Comparison of ENCODE assay signal across 29 cellular contexts in the genomic region with DNA sequence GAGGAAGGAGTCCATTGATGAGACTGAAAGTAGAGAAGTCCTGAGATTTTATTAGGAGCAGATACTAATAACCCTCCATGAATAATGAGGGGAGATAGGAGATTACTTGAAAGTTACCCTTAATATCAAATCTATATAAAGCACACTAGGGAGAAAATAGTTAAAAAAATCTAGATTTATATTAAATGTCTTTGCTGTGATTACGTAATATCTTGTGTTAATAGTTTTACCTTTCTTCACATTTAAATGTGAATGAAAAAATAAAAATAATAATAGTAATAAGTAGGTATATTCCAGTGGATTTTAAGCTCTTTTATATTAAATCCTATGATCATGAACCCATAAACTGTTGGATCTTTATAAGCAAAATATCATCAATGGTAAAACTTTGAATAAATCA.
"Had no signal": no experiment of that assay in that cellular context is flagged by ENCODE, and none has a peak within 500 bp of the region (broad histone marks: within the 10 kb centered on the region; RNA-seq: fewer than 3 reads in every experiment).

No MANE protein-coding gene starts in this region.

- DNase-seq: naive thymus-derived CD4-positive, alpha-beta T cell; natural killer cell; occipital lobe; ovary; posterior cingulate gyrus; psoas muscle; right cardiac atrium; spleen; stimulated activated CD4-positive, alpha-beta T cell treated with anti-CD3 and anti-CD28 coated beads, Interleukin-12 subunit alpha, Interleukin-12 subunit beta, amount 100 ng/mL, for 4 hours; stimulated activated CD4-positive, alpha-beta T cell treated with anti-CD3 and anti-CD28 coated beads, Interleukin-1b, Interleukin-23, amount 100 ng/mL, for 48 hours; stimulated activated CD4-positive, alpha-beta T cell treated with anti-CD3 and anti-CD28 coated beads, Interleukin-4, amount 100 ng/mL, for 1 hour; stimulated activated CD4-positive, alpha-beta T cell treated with anti-CD3 and anti-CD28 coated beads, Interleukin-4, amount 100 ng/mL, for 4 hours; stimulated activated CD8-positive, alpha-beta memory T cell treated with anti-CD3 and anti-CD28 coated beads, Interleukin-4, amount 100 ng/mL, for 48 hours; stimulated activated naive CD4-positive, alpha-beta T cell; stimulated activated naive CD8-positive, alpha-beta T cell treated with anti-CD3 and anti-CD28 coated beads, Interleukin-15, amount 100 ng/mL, for 72 hours; stimulated activated naive CD8-positive, alpha-beta T cell treated with anti-CD3 and anti-CD28 coated beads, Interleukin-15, Interleukin-2, amounts not matched to agents 100 U/mL and 50 U/mL, for 24 hours; substantia nigra; testis; tibial artery; transverse colon; upper lobe of right lung; uterus had no signal

- H3K36me3 ChIP-seq: neural progenitor cell, ovary, spleen, suprapubic skin, tibial artery, transverse colon, upper lobe of right lung, uterus had no signal

- H3K4me3 ChIP-seq: neural progenitor cell, ovary, psoas muscle, skin epidermis, smooth muscle cell, spleen, suprapubic skin, testis, tibial artery, transverse colon, upper lobe of right lung, uterus had no signal

- H3K4me2 ChIP-seq: neural progenitor cell, smooth muscle cell had no signal

- ATAC-seq: naive thymus-derived CD4-positive, alpha-beta T cell; natural killer cell; psoas muscle; right cardiac atrium; sciatic nerve; stimulated activated memory B cell treated with anti-CD40 and anti-IgM and Interleukin-4, amounts not matched to agents 10 μg/mL and 1 μg/mL and 100 μg/mL, for 72 hours; stimulated activated naive CD8-positive, alpha-beta T cell treated with anti-CD3 and anti-CD28 coated beads, Interleukin-15, amount 100 ng/mL, for 72 hours; stimulated activated naive CD8-positive, alpha-beta T cell treated with anti-CD3 and anti-CD28 coated beads, Interleukin-15, Interleukin-2, amounts not matched to agents 100 U/mL and 50 U/mL, for 24 hours; upper lobe of right lung had no signal

- H3K9me3 ChIP-seq: ovary, psoas muscle, spleen, suprapubic skin, testis, tibial artery, transverse colon, upper lobe of right lung, uterus had no signal

- H3K27me3 ChIP-seq: neural progenitor cell, ovary, spleen, suprapubic skin, testis, tibial artery, transverse colon, upper lobe of right lung, uterus had no signal

- H3K4me1 ChIP-seq: neural progenitor cell, parathyroid adenoma, psoas muscle, spleen, suprapubic skin, testis, tibial artery, transverse colon, upper lobe of right lung, uterus had no signal

- H3K9ac ChIP-seq: neural progenitor cell, parathyroid adenoma had no signal

- H3K27ac ChIP-seq: neural progenitor cell, ovary, parathyroid adenoma, psoas muscle, skin epidermis, spleen, suprapubic skin, testis, tibial artery, transverse colon, upper lobe of right lung, uterus had no signal

- H2AFZ ChIP-seq: neural progenitor cell, parathyroid adenoma had no signal

- H3K79me2 ChIP-seq: parathyroid adenoma had no signal
